In genomic region chr1:85361106-85361505, GRCh38 we compare ENCODE assay signal across 13 cellular contexts.
DNase-seq lines count a peak whose midpoint lies in the region; ATAC-seq and TF ChIP-seq lines count a peak whose summit lies in the region.
"Had no signal": no experiment of that assay in that cellular context is flagged by ENCODE, and none has a peak within 500 bp of the region (broad histone marks: within the 10 kb centered on the region; RNA-seq: fewer than 3 reads in every experiment).

No MANE protein-coding gene starts in this region.

- H3K4me3 Mint-ChIP-seq in HFFc6 = peak overlapping the region; percentile 48
- no peak overlapping the region for H3K4me3 Mint-ChIP-seq in activated CD4-positive, alpha-beta memory T cell treated with anti-CD3 and anti-CD28 coated beads for 36 hours
- H3K4me3 Mint-ChIP-seq: dendritic cell treated with granulocyte-macrophage colony-stimulating factor and Interleukin-4, amounts not matched to agents 40 ng/mL and 50 ng/mL, for 4 days had no signal

- H3K27me3 Mint-ChIP-seq in HFFc6 (ENCODE audit: insufficient read depth) = peaks cover 6% of the 10 kb centered on the region
- no peaks in the 10 kb centered on the region for H3K27me3 Mint-ChIP-seq in activated CD4-positive, alpha-beta memory T cell treated with anti-CD3 and anti-CD28 coated beads for 36 hours
- H3K27me3 Mint-ChIP-seq: dendritic cell treated with granulocyte-macrophage colony-stimulating factor and Interleukin-4, amounts not matched to agents 40 ng/mL and 50 ng/mL, for 4 days had no signal

- no peak for TF ChIP-seq CTCF in HFFc6 (IDR thresholded peaks at IDR 0.05)

- DNase-seq in A172 (ENCODE audit: low spot score) (peak; percentile 40), HFFc6 (peak; percentile 41), cerebellar cortex (ENCODE audit: low spot score) (peak; percentile 73), left lobe of liver (ENCODE audit: low spot score) (no peak), SIG-M5 (lab: John Stamatoyannopoulos, UW) (no peak), NCI-H1417 treated with DMSO at 0.1 percent for 48 hours (lab: John Stamatoyannopoulos, UW) (no peak)
- no peak for DNase-seq in central memory CD4-positive, alpha-beta T cell
- DNase-seq in activated CD4-positive, alpha-beta memory T cell treated with anti-CD3 and anti-CD28 coated beads for 36 hours = no peak
- DNase-seq: AML-193, hippocampal formation had no signal

- intact Hi-C loops in activated CD4-positive, alpha-beta memory T cell treated with anti-CD3 and anti-CD28 coated beads for 36 hours (cut with micrococcal nuclease) = no loop called here

- CTCF ChIA-PET in activated CD4-positive, alpha-beta memory T cell treated with anti-CD3 and anti-CD28 coated beads for 36 hours (lab: Charles Lee) = no interaction called here

- H3K4me1 Mint-ChIP-seq in HFFc6 (ENCODE audit: low read depth) = peaks cover 97% of the 10 kb centered on the region
- no peaks in the 10 kb centered on the region for H3K4me1 Mint-ChIP-seq in activated CD4-positive, alpha-beta memory T cell treated with anti-CD3 and anti-CD28 coated beads for 36 hours (ENCODE audit: low read depth)

- H3K27ac Mint-ChIP-seq in HFFc6 = peak overlapping the region; percentile 86
- H3K27ac Mint-ChIP-seq in activated CD4-positive, alpha-beta memory T cell treated with anti-CD3 and anti-CD28 coated beads for 36 hours = no peak overlapping the region
- H3K27ac Mint-ChIP-seq: activated T-helper 2 cell treated with anti-CD3 and anti-CD28 coated beads, Interferon-gamma antibody, Interleukin-2, Interleukin-4, amounts not matched to agents 10 μg/mL and 5 μg/mL and 100 μg/mL, durations not matched to agents 14 hours and 24 hours and 36 hours; dendritic cell treated with granulocyte-macrophage colony-stimulating factor and Interleukin-4, amounts not matched to agents 40 ng/mL and 50 ng/mL, for 4 days had no signal

- POLR2A ChIA-PET in activated CD4-positive, alpha-beta memory T cell treated with anti-CD3 and anti-CD28 coated beads for 36 hours (lab: Charles Lee) = no interaction called here

- no peaks in the 10 kb centered on the region for H3K9me3 Mint-ChIP-seq in HFFc6
- H3K9me3 Mint-ChIP-seq in activated CD4-positive, alpha-beta memory T cell treated with anti-CD3 and anti-CD28 coated beads for 36 hours = no peaks in the 10 kb centered on the region
- H3K9me3 Mint-ChIP-seq: activated T-helper 2 cell treated with anti-CD3 and anti-CD28 coated beads, Interferon-gamma antibody, Interleukin-2, Interleukin-4, amounts not matched to agents 10 μg/mL and 5 μg/mL and 100 μg/mL, durations not matched to agents 14 hours and 24 hours and 36 hours; dendritic cell treated with granulocyte-macrophage colony-stimulating factor and Interleukin-4, amounts not matched to agents 40 ng/mL and 50 ng/mL, for 4 days had no signal

- peak; percentile 47 for ATAC-seq in left lobe of liver
- ATAC-seq: HCT116 had no signal

- H3K36me3 Mint-ChIP-seq in HFFc6 (ENCODE audit: low read depth) = peaks cover 59% of the 10 kb centered on the region
- no peaks in the 10 kb centered on the region for H3K36me3 Mint-ChIP-seq in activated CD4-positive, alpha-beta memory T cell treated with anti-CD3 and anti-CD28 coated beads for 36 hours

Comparison
In these comparisons a context has a peak if more than half of its experiments do, and no peak if none do; other contexts are left out.
1. DNase-seq: peak in A172 (single experiment), HFFc6 (single experiment) and cerebellar cortex (single experiment); none in left lobe of liver (single experiment), SIG-M5 (single experiment), central memory CD4-positive, alpha-beta T cell (single experiment), activated CD4-positive, alpha-beta memory T cell treated with anti-CD3 and anti-CD28 coated beads for 36 hours (single experiment) and NCI-H1417 treated with DMSO at 0.1 percent for 48 hours (single experiment).